ENCODE assay signal across 16 cellular contexts in the genomic region with DNA sequence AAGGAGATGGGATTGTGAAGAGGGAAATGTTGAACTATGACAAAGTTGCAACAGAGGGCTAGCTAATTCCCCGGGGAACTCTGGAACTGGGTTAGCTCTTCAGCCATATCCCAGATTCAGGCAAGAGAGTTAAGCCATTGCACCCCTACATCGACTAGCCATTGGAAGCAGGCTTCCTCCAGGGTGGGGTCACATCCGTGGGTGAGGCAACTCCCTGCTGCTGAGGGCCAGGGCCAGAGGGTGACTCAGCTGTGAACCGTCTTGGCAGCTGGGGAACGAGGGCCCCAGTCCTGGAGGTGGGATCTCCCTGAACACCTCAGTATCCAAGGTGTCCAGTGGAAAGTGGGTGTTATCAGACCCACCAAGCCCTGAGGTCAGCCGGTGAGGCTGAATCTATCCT. TPM values are rescaled to one million over a fixed set of nuclear protein-coding genes. Genes with fewer than 3 reads are reported as not detected.
A peak's percentile ranks its signal among the peaks of the same experiment; 100 is the strongest.
DNase-seq lines count a peak whose midpoint lies in the region; ATAC-seq and TF ChIP-seq lines count a peak whose summit lies in the region.
"Had no signal": no experiment of that assay in that cellular context is flagged by ENCODE, and none has a peak within 500 bp of the region (broad histone marks: within the 10 kb centered on the region; RNA-seq: fewer than 3 reads in every experiment).

No MANE protein-coding gene starts in this region.

- H3K36me3 ChIP-seq in heart left ventricle (no peaks in the 10 kb centered on the region), RWPE2 (ENCODE audit: low read depth) (no peaks in the 10 kb centered on the region), suprapubic skin (no peaks in the 10 kb centered on the region), SK-N-SH (replicated peaks in 1 of 2; ENCODE audit: control insufficient read depth in 1 of 2, insufficient read depth in 2 of 2, low read length in 1 of 2) (no peaks in the 10 kb centered on the region)
- H3K36me3 ChIP-seq: spleen, tibial artery had no signal

- TF ChIP-seq RAD21 in SK-N-SH (IDR thresholded peaks at IDR 0.05; ENCODE audit: low read length) = no peak

- no peaks in the 10 kb centered on the region for H3K9me3 ChIP-seq in heart left ventricle
- peaks cover 2% of the 10 kb centered on the region for H3K9me3 ChIP-seq in RWPE2 (ENCODE audit: severe bottlenecking)
- H3K9me3 ChIP-seq in suprapubic skin = no peaks in the 10 kb centered on the region
- no peaks in the 10 kb centered on the region for H3K9me3 ChIP-seq in SK-N-SH
- H3K9me3 ChIP-seq: spleen, tibial artery had no signal

- H3K27me3 ChIP-seq in heart left ventricle (peaks cover 0 to 2% (median 0%) of the 10 kb centered on the region in 9 donors), RWPE2 (ENCODE audit: insufficient read depth, poor library complexity, severe bottlenecking) (no peaks in the 10 kb centered on the region), suprapubic skin (peaks cover 20% of the 10 kb centered on the region), SK-N-SH (ENCODE audit: insufficient read depth) (peaks cover 29% of the 10 kb centered on the region)

- no peak overlapping the region for H2AFZ ChIP-seq in SK-N-SH (ENCODE audit: low read depth)

- H3K27ac ChIP-seq in heart left ventricle = no peak overlapping the region
- no peak overlapping the region for H3K27ac ChIP-seq in RWPE2 (ENCODE audit: poor library complexity, severe bottlenecking)
- H3K27ac ChIP-seq in suprapubic skin = no peak overlapping the region
- H3K27ac ChIP-seq in SK-N-SH (ENCODE audit: low read depth in 2 of 2, low read length in 1 of 2) = no peak overlapping the region
- H3K27ac ChIP-seq: spleen, tibial artery had no signal

- no peaks in the 10 kb centered on the region for H3F3A ChIP-seq in SK-N-SH (replicated peaks; ENCODE audit: insufficient read depth)

- no peak for TF ChIP-seq CTCF in heart left ventricle (IDR thresholded peaks at IDR 0.05)
- no peak for TF ChIP-seq CTCF in RWPE2 (IDR thresholded peaks at IDR 0.05; ENCODE audit: poor library complexity, severe bottlenecking)
- no peak for TF ChIP-seq CTCF in suprapubic skin (IDR thresholded peaks at IDR 0.05)
- no peak for TF ChIP-seq CTCF in SK-N-SH (IDR thresholded peaks at IDR 0.05)

- POLR2A ChIA-PET in SK-N-SH (lab: Yijun Ruan, JAX) = no interaction called here

- H3K79me2 ChIP-seq in SK-N-SH (ENCODE audit: insufficient read depth) = no peaks in the 10 kb centered on the region

- H3K9ac ChIP-seq in SK-N-SH = no peak overlapping the region

- intact Hi-C loops in heart left ventricle (cut with DNase I) = no loop called here
- intact Hi-C loops in cardiac septum (cut with DNase I) = no loop called here
- intact Hi-C loops in left ventricle myocardium superior (cut with micrococcal nuclease) = no loop called here

- peaks cover 0 to 22% (median 8%) of the 10 kb centered on the region in 12 donors for H3K4me1 ChIP-seq in heart left ventricle
- H3K4me1 ChIP-seq in RWPE2 (ENCODE audit: insufficient read depth, poor library complexity, severe bottlenecking) = peaks cover 6% of the 10 kb centered on the region
- peaks cover 9% of the 10 kb centered on the region for H3K4me1 ChIP-seq in suprapubic skin
- H3K4me1 ChIP-seq in SK-N-SH (ENCODE audit: control insufficient read depth in 1 of 2, insufficient read depth in 2 of 2, low read depth in 1 of 2, low read length in 1 of 2) = no peaks in the 10 kb centered on the region

- 46 to 69% (median 57%) methylated on average over 6 of the region's 6 CpGs for WGBS in heart left ventricle, 4 donors
- 34% methylated on average over 6 of the region's 6 CpGs for WGBS in suprapubic skin
- 33% methylated on average over 6 of the region's 6 CpGs for WGBS in SK-N-SH (ENCODE audit: low lambda C conversion rate)

- no peak for TF ChIP-seq EP300 in suprapubic skin (IDR thresholded peaks at IDR 0.05)
- TF ChIP-seq EP300 in SK-N-SH (IDR thresholded peaks at IDR 0.05; ENCODE audit: borderline replicate concordance in 1 of 2, low read depth in 1 of 2, low read length in 1 of 2) = no peak

- CTCF ChIA-PET in SK-N-SH (lab: Yijun Ruan, JAX) = interaction anchor here (1.1 to 1.2 kb wide), 2 partner anchors 14 to 49 kb away, joined by 3 to 4 read pairs; no protein-coding TSS in a partner anchor

- no peak overlapping the region for H3K4me2 ChIP-seq in SK-N-SH

- H3K4me3 ChIP-seq in heart left ventricle = no peak overlapping the region
- H3K4me3 ChIP-seq in RWPE2 (ENCODE audit: severe bottlenecking) = no peak overlapping the region
- H3K4me3 ChIP-seq in suprapubic skin = no peak overlapping the region
- no peak overlapping the region for H3K4me3 ChIP-seq in SK-N-SH (ENCODE audit: low read depth in 2 of 2, low read length in 1 of 2)
- H3K4me3 ChIP-seq: GM12878, spleen, tibial artery had no signal

- H3K9me2 ChIP-seq in SK-N-SH = no peaks in the 10 kb centered on the region

- DNase-seq in heart left ventricle = peak in 1 of 5 donors; percentile 44
- no peak for DNase-seq in cardiac septum (ENCODE audit: low spot score)
- DNase-seq in RWPE2 (ENCODE audit: low spot score) = no peak
- no peak for DNase-seq in left ventricle myocardium superior
- no peak for DNase-seq in suprapubic skin (ENCODE audit: low spot score in 2 of 2)
- DNase-seq in SK-N-SH = no peak
- DNase-seq: activated CD8-positive, alpha-beta memory T cell treated with anti-CD3 and anti-CD28 coated beads, Interleukin-2, amount 50 U/mL, for 4 hours; activated naive CD8-positive, alpha-beta T cell treated with anti-CD3 and anti-CD28 coated beads, Interleukin-2, amount 10 ng/mL, durations not matched to agents 7 days and 5 days; DMS153; NCI-H1105; NCI-H526; spleen; tibial artery had no signal

- H4K20me1 ChIP-seq in SK-N-SH (ENCODE audit: insufficient read depth) = no peaks in the 10 kb centered on the region

- TF ChIP-seq POLR2A in heart left ventricle (IDR thresholded peaks at IDR 0.05) = no peak
- TF ChIP-seq POLR2A in suprapubic skin (IDR thresholded peaks at IDR 0.05) = no peak

- ATAC-seq in heart left ventricle (peak in 3 of 4 donors; percentile 65 to 71 (median 69)), RWPE2 (ENCODE audit: low read depth) (peak; percentile 92), left ventricle myocardium superior (peak; percentile 55), HG02884 (IDR thresholded peaks at IDR 0.05; ENCODE audit: unreplicated experiment) (no peak), GM21447 (IDR thresholded peaks at IDR 0.05; ENCODE audit: unreplicated experiment) (no peak)
- ATAC-seq: GM12878 had no signal

TF ChIP-seq in SK-N-SH, 30 proteins besides CTCF, POLR2A, EP300 and RAD21:
- TF ChIP-seq YY1 (IDR thresholded peaks at IDR 0.05; ENCODE audit: low read depth) = no peak
- TF ChIP-seq TCF12 (IDR thresholded peaks at IDR 0.05) = no peak
TF ChIP-seq in SK-N-SH: peak in this region for 0.

RNA-seq across cellular contexts. Expression of a gene that starts 41.1 kb away (rescaled TPM):
- total RNA-seq in heart left ventricle (10 to 100 TPM; 12.8 to 32.5 (median 18.3) TPM), cardiac septum (15.4 TPM), left ventricle myocardium superior (15.1 TPM), suprapubic skin (10 to 100 TPM; 29.4 to 46.0 (median 39.6) TPM)
- polyA plus RNA-seq in heart left ventricle (10 to 100 TPM; 15.0 to 30.4 TPM), SK-N-SH (2012; rRNA removed) (43.4 and 44.7 TPM in 2 replicates)
- 15.4 and 27.8 TPM in 2 replicates for polyA plus RNA-seq in SK-N-SH (2012; cell fraction: cytosol; rRNA removed)
- 86.8 and 120 TPM in 2 replicates for polyA plus RNA-seq in SK-N-SH (2012; cell fraction: nucleus; rRNA removed)

Comparison
In these comparisons a context has a peak if more than half of its experiments do, and no peak if none do; other contexts are left out.
1. ATAC-seq: peak in heart left ventricle (3 of 4), RWPE2 (single experiment) and left ventricle myocardium superior (single experiment); none in HG02884 (single experiment) and GM21447 (single experiment).